Comparison of ENCODE assay signal across 16 cellular contexts in genomic region chr2:101775636-101776035, GRCh38.
DNase-seq lines count a peak whose midpoint lies in the region; ATAC-seq and TF ChIP-seq lines count a peak whose summit lies in the region.
"Had no signal": no experiment of that assay in that cellular context is flagged by ENCODE, and none has a peak within 500 bp of the region (broad histone marks: within the 10 kb centered on the region; RNA-seq: fewer than 3 reads in every experiment).

No MANE protein-coding gene starts in this region.

- TF ChIP-seq CTCF in SK-N-SH (IDR thresholded peaks at IDR 0.05) (no peak), adrenal gland (IDR thresholded peaks at IDR 0.05) (no peak), suprapubic skin (IDR thresholded peaks at IDR 0.05) (no peak)

- H2AFZ ChIP-seq in SK-N-SH (ENCODE audit: low read depth), result no peak overlapping the region

- no peak overlapping the region for H3K9ac ChIP-seq in SK-N-SH

- H3F3A ChIP-seq in SK-N-SH (replicated peaks; ENCODE audit: insufficient read depth), result no peaks in the 10 kb centered on the region

- H3K4me2 ChIP-seq in SK-N-SH, result peak overlapping the region; percentile 6

- H4K20me1 ChIP-seq in SK-N-SH (ENCODE audit: insufficient read depth), result peaks cover 99% of the 10 kb centered on the region

- H3K79me2 ChIP-seq in SK-N-SH (ENCODE audit: insufficient read depth), result peaks cover 100% of the 10 kb centered on the region

- H3K36me3 ChIP-seq in SK-N-SH (replicated peaks in 1 of 2; ENCODE audit: control insufficient read depth in 1 of 2, insufficient read depth in 2 of 2, low read length in 1 of 2) (no peaks in the 10 kb centered on the region), adrenal gland (replicated peaks in 1 of 2) (no peaks in the 10 kb centered on the region), suprapubic skin (no peaks in the 10 kb centered on the region)
- H3K36me3 ChIP-seq: prostate gland had no signal

- H3K4me1 Mint-ChIP-seq in memory B cell, result peaks cover 67% of the 10 kb centered on the region
- H3K4me1 Mint-ChIP-seq in stimulated activated naive B cell treated with anti-CD40 and anti-IgM and Interleukin-4, amounts not matched to agents 10 μg/mL and 1 μg/mL and 100 μg/mL, for 72 hours, result peaks cover 57 to 93% of the 10 kb centered on the region in 2 donors

- peak overlapping the region; percentile 35 for H3K27ac Mint-ChIP-seq in memory B cell
- peak overlapping the region; percentile 49 for H3K27ac Mint-ChIP-seq in stimulated activated naive B cell treated with anti-CD40 and anti-IgM and Interleukin-4, amounts not matched to agents 10 μg/mL and 1 μg/mL and 100 μg/mL, for 72 hours
- H3K27ac Mint-ChIP-seq: activated naive CD8-positive, alpha-beta T cell treated with anti-CD3 and anti-CD28 coated beads, Interleukin-2, amount 50 U/mL, for 24 hours had no signal

- WGBS in SK-N-SH (ENCODE audit: low lambda C conversion rate), result 96% methylated on average over 8 of the region's 8 CpGs
- WGBS in adrenal gland, 4 donors, result 85 to 95% (median 89%) methylated on average over 8 of the region's 8 CpGs
- whole genome bisulfite sequencing in suprapubic skin, result 84% methylated on average over 8 of the region's 8 CpGs

- POLR2A ChIA-PET in SK-N-SH (lab: Yijun Ruan, JAX), result no interaction called here

- no peak for DNase-seq in SK-N-SH
- peak; percentile 52 for DNase-seq in astrocyte of the hippocampus (ENCODE audit: low read depth, low spot score)
- no peak for DNase-seq in memory B cell (ENCODE audit: low spot score in 2 of 2)
- DNase-seq in stimulated activated naive B cell treated with anti-CD40 and anti-IgM and Interleukin-4, amounts not matched to agents 10 μg/mL and 1 μg/mL and 100 μg/mL, for 72 hours, result no peak
- no peak for DNase-seq in OCI-M2 (lab: John Stamatoyannopoulos, UW; ENCODE audit: unreplicated experiment)
- no peak for DNase-seq in adrenal gland
- no peak for DNase-seq in suprapubic skin (ENCODE audit: low spot score in 2 of 2)
- DNase-seq: activated CD4-positive, alpha-beta T cell treated with anti-CD3 and anti-CD28 coated beads, Interleukin-2, amount 50 U/mL, for 1 hour; activated effector memory CD4-positive, alpha-beta T cell treated with anti-CD3 and anti-CD28 coated beads, Interleukin-2, amount 50 U/mL, for 16 hours; activated naive CD8-positive, alpha-beta T cell treated with anti-CD3 and anti-CD28 coated beads, Interleukin-2, amount 50 U/mL, for 24 hours; NCI-H1436; NCI-H748 treated with DMSO at 0.1 percent for 48 hours; stimulated activated CD4-positive, alpha-beta T cell treated with anti-CD3 and anti-CD28 coated beads, Interleukin-2, amount 100 ng/mL, for 48 hours; T-helper 1 cell had no signal

- TF ChIP-seq RAD21 in SK-N-SH (IDR thresholded peaks at IDR 0.05; ENCODE audit: low read length), result no peak

- no peaks in the 10 kb centered on the region for H3K9me3 Mint-ChIP-seq in memory B cell
- no peaks in the 10 kb centered on the region for H3K9me3 Mint-ChIP-seq in stimulated activated naive B cell treated with anti-CD40 and anti-IgM and Interleukin-4, amounts not matched to agents 10 μg/mL and 1 μg/mL and 100 μg/mL, for 72 hours
- H3K9me3 Mint-ChIP-seq: activated naive CD8-positive, alpha-beta T cell treated with anti-CD3 and anti-CD28 coated beads, Interleukin-2, amount 50 U/mL, for 24 hours had no signal

- TF ChIP-seq POLR2A in adrenal gland (IDR thresholded peaks at IDR 0.05) (no peak), suprapubic skin (IDR thresholded peaks at IDR 0.05) (no peak)

- intact Hi-C loops in adrenal gland (cut with DNase I), result no loop called here

- peak overlapping the region in 1 of 2 experiments; percentile 16; a peak in 2 of 4 replicates for H3K27ac ChIP-seq in SK-N-SH (ENCODE audit: low read depth in 2 of 2, low read length in 1 of 2)
- H3K27ac ChIP-seq in adrenal gland, result no peak overlapping the region
- no peak overlapping the region for H3K27ac ChIP-seq in suprapubic skin
- H3K27ac ChIP-seq: prostate gland had no signal

- no peak overlapping the region for H3K4me3 Mint-ChIP-seq in memory B cell
- H3K4me3 Mint-ChIP-seq in stimulated activated naive B cell treated with anti-CD40 and anti-IgM and Interleukin-4, amounts not matched to agents 10 μg/mL and 1 μg/mL and 100 μg/mL, for 72 hours, result no peak overlapping the region
- H3K4me3 Mint-ChIP-seq: activated naive CD8-positive, alpha-beta T cell treated with anti-CD3 and anti-CD28 coated beads, Interleukin-2, amount 50 U/mL, for 24 hours had no signal

- H3K36me3 Mint-ChIP-seq in memory B cell, result no peaks in the 10 kb centered on the region
- H3K36me3 Mint-ChIP-seq in stimulated activated naive B cell treated with anti-CD40 and anti-IgM and Interleukin-4, amounts not matched to agents 10 μg/mL and 1 μg/mL and 100 μg/mL, for 72 hours, result peaks cover 2 to 9% of the 10 kb centered on the region in 2 donors

- CTCF ChIA-PET in SK-N-SH (lab: Yijun Ruan, JAX), result interaction anchor here (1.2 to 3.7 kb wide), 2 partner anchors 56 to 79 kb away, joined by 4 to 24 read pairs; no protein-coding TSS in a partner anchor

- H3K9me2 ChIP-seq in SK-N-SH, result no peaks in the 10 kb centered on the region

- H3K4me3 ChIP-seq in SK-N-SH (ENCODE audit: low read depth in 2 of 2, low read length in 1 of 2) (no peak overlapping the region), adrenal gland (no peak overlapping the region), suprapubic skin (no peak overlapping the region)
- H3K4me3 ChIP-seq: prostate gland had no signal

- no peaks in the 10 kb centered on the region for H3K27me3 Mint-ChIP-seq in memory B cell
- no peaks in the 10 kb centered on the region for H3K27me3 Mint-ChIP-seq in stimulated activated naive B cell treated with anti-CD40 and anti-IgM and Interleukin-4, amounts not matched to agents 10 μg/mL and 1 μg/mL and 100 μg/mL, for 72 hours
- H3K27me3 Mint-ChIP-seq: activated naive CD8-positive, alpha-beta T cell treated with anti-CD3 and anti-CD28 coated beads, Interleukin-2, amount 50 U/mL, for 24 hours had no signal

- H3K27me3 ChIP-seq in SK-N-SH (ENCODE audit: insufficient read depth) (no peaks in the 10 kb centered on the region), adrenal gland (no peaks in the 10 kb centered on the region), suprapubic skin (no peaks in the 10 kb centered on the region)

- H3K9me3 ChIP-seq in SK-N-SH (no peaks in the 10 kb centered on the region), adrenal gland (replicated peaks in 1 of 3) (no peaks in the 10 kb centered on the region), suprapubic skin (no peaks in the 10 kb centered on the region)
- H3K9me3 ChIP-seq: prostate gland had no signal

- no peak for TF ChIP-seq EP300 in SK-N-SH (IDR thresholded peaks at IDR 0.05; ENCODE audit: borderline replicate concordance in 1 of 2, low read depth in 1 of 2, low read length in 1 of 2)
- no peak for TF ChIP-seq EP300 in suprapubic skin (IDR thresholded peaks at IDR 0.05)

- H3K4me1 ChIP-seq in SK-N-SH (ENCODE audit: control insufficient read depth in 1 of 2, insufficient read depth in 2 of 2, low read depth in 1 of 2, low read length in 1 of 2), result peaks cover 29 to 30% of the 10 kb centered on the region in 2 experiments; a peak in 3 of 4 replicates
- H3K4me1 ChIP-seq in adrenal gland (replicated peaks in 1 of 2), result peaks cover 0 to 21% of the 10 kb centered on the region in 2 donors
- H3K4me1 ChIP-seq in suprapubic skin, result peaks cover 24% of the 10 kb centered on the region
- H3K4me1 ChIP-seq: prostate gland had no signal

- ATAC-seq in SK-N-SH treated with all-trans-retinoic acid at 6 μM for 48 hours, result no peak
- ATAC-seq in memory B cell (ENCODE audit: low read depth), result no peak
- ATAC-seq in stimulated activated naive B cell treated with anti-CD40 and anti-IgM and Interleukin-4, amounts not matched to agents 10 μg/mL and 1 μg/mL and 100 μg/mL, for 72 hours (replicated peaks), result no peak
- ATAC-seq: activated naive CD8-positive, alpha-beta T cell treated with anti-CD3 and anti-CD28 coated beads, Interleukin-2, amount 50 U/mL, for 24 hours had no signal

TF ChIP-seq in SK-N-SH, 30 proteins besides CTCF, POLR2A, EP300 and RAD21:
- TF ChIP-seq NRF1 (IDR thresholded peaks at IDR 0.05; ENCODE audit: low read depth, low read length) (no peak), USF2 (IDR thresholded peaks at IDR 0.05; ENCODE audit: borderline replicate concordance, low read depth, low read length) (no peak)

TF ChIP-seq in SK-N-SH treated with all-trans-retinoic acid at 6 μM for 48 hours, 23 proteins besides CTCF, POLR2A, EP300 and RAD21:
- TF ChIP-seq BACH2 (CRISPR knock-in tag; IDR thresholded peaks at IDR 0.05; ENCODE audit: borderline replicate concordance) (no peak), TOX (CRISPR knock-in tag; IDR thresholded peaks at IDR 0.05; ENCODE audit: borderline replicate concordance) (no peak), ESRRG (CRISPR knock-in tag; IDR thresholded peaks at IDR 0.05) (no peak), ZNF8 (CRISPR knock-in tag; IDR thresholded peaks at IDR 0.05) (no peak), ZNF70 (CRISPR knock-in tag; IDR thresholded peaks at IDR 0.05) (no peak), ARNTL (CRISPR knock-in tag; IDR thresholded peaks at IDR 0.05; ENCODE audit: borderline replicate concordance, low read depth) (no peak), TCF4 (CRISPR knock-in tag; IDR thresholded peaks at IDR 0.05; ENCODE audit: borderline replicate concordance) (no peak), ZC3H10 (CRISPR knock-in tag; IDR thresholded peaks at IDR 0.05) (no peak), SNAI2 (CRISPR knock-in tag; IDR thresholded peaks at IDR 0.05) (no peak), ZNF565 (CRISPR knock-in tag; conservative IDR thresholded peaks at IDR 0.05; ENCODE audit: low read depth) (no peak), GLIS3 (CRISPR knock-in tag; IDR thresholded peaks at IDR 0.05) (no peak)
